ENCODE assay signal across 16 cellular contexts in the genomic region with DNA sequence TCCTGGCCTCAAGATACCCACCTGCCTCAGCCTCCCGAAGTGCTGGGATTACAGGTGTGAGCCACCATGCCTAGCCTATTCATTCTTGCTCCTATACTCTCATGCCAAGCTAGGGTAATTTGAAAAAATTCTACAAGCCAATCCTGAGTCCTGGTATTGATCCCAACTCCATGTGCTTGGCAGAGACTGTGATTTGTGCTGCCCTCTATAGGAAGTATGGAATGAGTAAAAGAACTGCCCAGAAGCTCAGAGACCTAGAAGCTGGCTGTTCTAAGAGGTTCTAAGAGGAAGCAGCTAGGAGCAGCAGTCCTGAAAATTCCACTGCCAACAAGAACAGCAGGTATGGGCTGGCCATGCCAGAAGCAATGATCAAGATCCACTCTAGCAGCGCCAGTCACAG. TPM values are rescaled to one million over a fixed set of nuclear protein-coding genes. Genes with fewer than 3 reads are reported as not detected.
A peak's percentile ranks its signal among the peaks of the same experiment; 100 is the strongest.
DNase-seq lines count a peak whose midpoint lies in the region; ATAC-seq, FAIRE-seq and TF ChIP-seq lines count a peak whose summit lies in the region.
"Had no signal": no experiment of that assay in that cellular context is flagged by ENCODE, and none has a peak within 500 bp of the region (broad histone marks: within the 10 kb centered on the region; RNA-seq: fewer than 3 reads in every experiment).

No MANE protein-coding gene starts in this region.

- peaks cover 9% of the 10 kb centered on the region; the same call in 1 of the 2 replicates for H3K9me3 ChIP-seq in AG04450 (ENCODE audit: control insufficient read depth, insufficient read depth, low read length)
- no peaks in the 10 kb centered on the region for H3K9me3 ChIP-seq in kidney (ENCODE audit: control insufficient read depth in 1 of 2, low read length in 2 of 2)
- H3K9me3 ChIP-seq: gastrocnemius medialis had no signal

- DNase-seq in AG04450 (ENCODE audit: low read depth, low spot score) (no peak), HFF-Myc (ENCODE audit: extremely low read depth, low read depth) (no peak), kidney (no peak), NCI-H774 (lab: John Stamatoyannopoulos, UW) (no peak), GM19239 (ENCODE audit: insufficient read length, low spot score) (no peak)
- DNase-seq in natural killer cell treated with Interleukin-12 subunit alpha and Interleukin-12 subunit beta and Interleukin-15 and Interleukin-18, amount 100 ng/mL, for 72 hours (ENCODE audit: low spot score) = no peak
- DNase-seq: activated effector memory CD4-positive, alpha-beta T cell treated with anti-CD3 and anti-CD28 coated beads, Interleukin-2, amount 50 U/mL, for 16 hours; DMS 273 treated with DMSO at 0.1 percent for 48 hours; effector CD8-positive, alpha-beta T cell; gastrocnemius medialis; immature natural killer cell; NCI-H1048 had no signal

- H3K27ac ChIP-seq in AG04450 (ENCODE audit: low read depth, low read length) = no peak overlapping the region
- H3K27ac ChIP-seq in angular gyrus (ENCODE audit: low read depth, low read length) = peak overlapping the region; percentile 39
- no peak overlapping the region for H3K27ac ChIP-seq in kidney (ENCODE audit: low read depth in 2 of 2, low read length in 2 of 2)
- H3K27ac ChIP-seq: gastrocnemius medialis had no signal

- TF ChIP-seq CTCF in AG04450 (IDR thresholded peaks at IDR 0.05; ENCODE audit: low read depth, low read length) = 0 out of 2 replicates have a peak, but pooled peaks have one; percentile 11
- peak; percentile 23 for TF ChIP-seq CTCF in HFF-Myc (IDR thresholded peaks at IDR 0.05; ENCODE audit: low read depth, low read length, missing control alignments)
- TF ChIP-seq CTCF in kidney (IDR thresholded peaks at IDR 0.05; ENCODE audit: borderline replicate concordance, extremely low read depth, insufficient read depth) = peak; percentile 3

- no peaks in the 10 kb centered on the region for H3K27me3 ChIP-seq in AG04450 (ENCODE audit: control insufficient read depth, insufficient read depth, low read length)
- H3K27me3 ChIP-seq: gastrocnemius medialis had no signal

- intact Hi-C loops in kidney (cut with DNase I) = loop anchor here (10.0 kb wide), 1 partner anchor 155 kb away; no protein-coding TSS in a partner anchor

- peaks cover 21 to 26% of the 10 kb centered on the region in 2 donors for H3K27me3 Mint-ChIP-seq in natural killer cell treated with Interleukin-12 subunit alpha and Interleukin-12 subunit beta and Interleukin-15 and Interleukin-18, amount 100 ng/mL, for 72 hours

- FAIRE-seq in kidney (lab: Jason Lieb, UNC) (no peak), GM19239 (lab: Jason Lieb, UNC) (no peak)
- FAIRE-seq: TTC549 had no signal

- H3K36me3 Mint-ChIP-seq in natural killer cell treated with Interleukin-12 subunit alpha and Interleukin-12 subunit beta and Interleukin-15 and Interleukin-18, amount 100 ng/mL, for 72 hours = peaks cover 21% of the 10 kb centered on the region
- H3K36me3 Mint-ChIP-seq: mesothelial cell of epicardium had no signal

- POLR2A ChIA-PET in AG04450 (lab: Yijun Ruan, JAX) = no interaction called here

- no peak overlapping the region for H3K4me3 Mint-ChIP-seq in natural killer cell treated with Interleukin-12 subunit alpha and Interleukin-12 subunit beta and Interleukin-15 and Interleukin-18, amount 100 ng/mL, for 72 hours
- H3K4me3 Mint-ChIP-seq: immature natural killer cell, mesothelial cell of epicardium had no signal

- no peaks in the 10 kb centered on the region for H3K4me1 ChIP-seq in kidney (ENCODE audit: control insufficient read depth in 1 of 2, insufficient read depth in 1 of 2, low read depth in 1 of 2, low read length in 2 of 2)
- H3K4me1 ChIP-seq: gastrocnemius medialis had no signal

- H3K27ac Mint-ChIP-seq in natural killer cell treated with Interleukin-12 subunit alpha and Interleukin-12 subunit beta and Interleukin-15 and Interleukin-18, amount 100 ng/mL, for 72 hours = peak overlapping the region in 1 of 2 donors; percentile 17
- H3K27ac Mint-ChIP-seq: immature natural killer cell, mesothelial cell of epicardium had no signal

- no peak for ATAC-seq in HG03025 (IDR thresholded peaks at IDR 0.05; ENCODE audit: low FRiP score, unreplicated experiment)
- ATAC-seq in natural killer cell treated with Interleukin-12 subunit alpha and Interleukin-12 subunit beta and Interleukin-15 and Interleukin-18, amount 100 ng/mL, for 72 hours = no peak
- ATAC-seq: gastrocnemius medialis had no signal

- no peaks in the 10 kb centered on the region for H3K4me1 Mint-ChIP-seq in natural killer cell treated with Interleukin-12 subunit alpha and Interleukin-12 subunit beta and Interleukin-15 and Interleukin-18, amount 100 ng/mL, for 72 hours (ENCODE audit: low read depth in 2 of 2)
- H3K4me1 Mint-ChIP-seq: immature natural killer cell, mesothelial cell of epicardium had no signal

- H3K4me3 ChIP-seq in AG04450 (ENCODE audit: low read depth, low read length) = no peak overlapping the region
- H3K4me3 ChIP-seq in HFF-Myc (replicated peaks; ENCODE audit: low read depth, low read length) = no peak overlapping the region
- no peak overlapping the region for H3K4me3 ChIP-seq in kidney (ENCODE audit: low read length in 2 of 2)
- H3K4me3 ChIP-seq: gastrocnemius medialis had no signal

- no peaks in the 10 kb centered on the region for H3K36me3 ChIP-seq in kidney (ENCODE audit: control insufficient read depth in 1 of 2, insufficient read depth in 2 of 2, low read length in 2 of 2)
- H3K36me3 ChIP-seq: gastrocnemius medialis had no signal

- H3K9ac ChIP-seq in kidney (ENCODE audit: low read length in 2 of 2) = no peak overlapping the region

- CTCF ChIA-PET in AG04450 (lab: Charles Lee) = interaction anchor here (0.7 kb wide), 1 partner anchor 8 kb away, joined by 3 read pairs; no protein-coding TSS in a partner anchor

- peaks cover 3% of the 10 kb centered on the region for H3K9me3 Mint-ChIP-seq in natural killer cell treated with Interleukin-12 subunit alpha and Interleukin-12 subunit beta and Interleukin-15 and Interleukin-18, amount 100 ng/mL, for 72 hours

RNA-seq across cellular contexts. Expression of gene SIPA1L1, which starts 10.5 kb away (rescaled TPM):
- polyA plus RNA-seq in AG04450 (2011; rRNA removed) (41.4 and 45.5 TPM in 2 replicates), kidney (ENCODE audit: insufficient read depth, low read depth, low replicate concordance) (23.3 TPM)
- 78.0 and 78.2 TPM in 2 replicates for polyA minus RNA-seq in AG04450 (2011; rRNA and poly(A)+ RNA removed)
- 79.1 TPM for total RNA-seq in kidney
- 10 to 100 TPM; 54.6 to 69.5 TPM for total RNA-seq in natural killer cell treated with Interleukin-12 subunit alpha and Interleukin-12 subunit beta and Interleukin-15 and Interleukin-18, amount 100 ng/mL, for 72 hours
